11 cellular contexts compared by ENCODE assay signal in genomic region chr7:45919231-45919825, GRCh38. TPM values are rescaled to one million over a fixed set of nuclear protein-coding genes. Genes with fewer than 3 reads are reported as not detected.
DNase-seq lines count a peak whose midpoint lies in the region; ATAC-seq and TF ChIP-seq lines count a peak whose summit lies in the region.
"Had no signal": no experiment of that assay in that cellular context is flagged by ENCODE, and none has a peak within 500 bp of the region (broad histone marks: within the 10 kb centered on the region; RNA-seq: fewer than 3 reads in every experiment).

No MANE protein-coding gene starts in this region.

- WGBS in hepatocyte (ENCODE audit: low lambda C conversion rate, missing lambda C conversion rate): 43% methylated on average over 10 of the region's 10 CpGs

- TF ChIP-seq CTCF in Peyer's patch (IDR thresholded peaks at IDR 0.05): no peak
- TF ChIP-seq CTCF in hepatocyte (IDR thresholded peaks at IDR 0.05; ENCODE audit: poor library complexity): no peak

- H3K9me2 ChIP-seq in hepatocyte (replicated peaks; ENCODE audit: insufficient read depth): no peaks in the 10 kb centered on the region

- H3K27me3 ChIP-seq in Peyer's patch: no peaks in the 10 kb centered on the region
- peaks cover 26% of the 10 kb centered on the region for H3K27me3 ChIP-seq in hepatocyte

- no peak overlapping the region for H3K27ac ChIP-seq in Peyer's patch
- H3K27ac ChIP-seq in hepatocyte: no peak overlapping the region

- H3K79me2 ChIP-seq in hepatocyte: peaks cover 26% of the 10 kb centered on the region

- peaks cover 14% of the 10 kb centered on the region for H4K20me1 ChIP-seq in hepatocyte (ENCODE audit: insufficient read depth, poor library complexity, severe bottlenecking)

- TF ChIP-seq POLR2A in Peyer's patch (IDR thresholded peaks at IDR 0.05): no peak

- H3K9me3 ChIP-seq in Peyer's patch: no peaks in the 10 kb centered on the region
- no peaks in the 10 kb centered on the region for H3K9me3 ChIP-seq in hepatocyte (ENCODE audit: low read depth)

- H3K36me3 ChIP-seq in Peyer's patch (no peaks in the 10 kb centered on the region), hepatocyte (replicated peaks; ENCODE audit: insufficient read depth, low read depth) (no peaks in the 10 kb centered on the region)

- H3K4me1 ChIP-seq in Peyer's patch: peaks cover 0 to 38% (median 4%) of the 10 kb centered on the region in 4 donors
- peaks cover 15% of the 10 kb centered on the region for H3K4me1 ChIP-seq in hepatocyte (ENCODE audit: insufficient read depth)

- peak overlapping the region in 3 of 4 donors; percentile 5 to 62 (median 55) for H3K4me3 ChIP-seq in Peyer's patch
- H3K4me3 ChIP-seq in hepatocyte: peak overlapping the region; percentile 47
- H3K4me3 ChIP-seq in skeletal muscle cell (ENCODE audit: low read depth, low read length): peak overlapping the region; percentile 67

- no peak overlapping the region for H2AFZ ChIP-seq in hepatocyte

- ATAC-seq in GM21529 (IDR thresholded peaks at IDR 0.05; ENCODE audit: unreplicated experiment): no peak
- ATAC-seq: naive thymus-derived CD4-positive, alpha-beta T cell had no signal

- peak; percentile 16 for DNase-seq in ELR (ENCODE audit: low read depth)
- no peak for DNase-seq in Peyer's patch
- DNase-seq in hepatocyte (ENCODE audit: low spot score): no peak
- no peak for DNase-seq in skeletal muscle cell (ENCODE audit: low read depth)
- no peak for DNase-seq in OCI-M1 (lab: John Stamatoyannopoulos, UW)
- no peak for DNase-seq in LoVo (ENCODE audit: low spot score)
- no peak for DNase-seq in GOT3 (lab: John Stamatoyannopoulos, UW)
- DNase-seq: naive thymus-derived CD4-positive, alpha-beta T cell had no signal

- peak overlapping the region; percentile 89 for H3K4me2 ChIP-seq in hepatocyte

RNA-seq across cellular contexts. Expression of gene IGFBP3, which starts 1.7 kb away (rescaled TPM):
- total RNA-seq in Peyer's patch: 10 to 100 TPM; 14.4 to 82.2 (median 35.1) TPM
- total RNA-seq in hepatocyte: 573 and 632 TPM in 2 replicates
- polyA plus RNA-seq in hepatocyte: 268 and 355 TPM in 2 replicates

RNA-seq across cellular contexts. Expression of gene IGFBP1, which starts 31.0 kb away (rescaled TPM):
- total RNA-seq in Peyer's patch (not detected), hepatocyte (20.0 and 20.4 TPM in 2 replicates)
- polyA plus RNA-seq in hepatocyte: 19.6 and 26.3 TPM in 2 replicates
- total RNA-seq: activated naive CD4-positive, alpha-beta T cell treated with anti-CD3 and anti-CD28 coated beads, Interleukin-2, amount 50 U/mL, for 72 hours; naive thymus-derived CD4-positive, alpha-beta T cell had no signal
- polyA plus RNA-seq: naive thymus-derived CD4-positive, alpha-beta T cell had no signal

RNA-seq across cellular contexts. Expression of gene CCDC201, which starts 46.4 kb away (rescaled TPM):
- total RNA-seq in Peyer's patch (not detected), hepatocyte (not detected in 2 replicates)
- not detected in 2 replicates for polyA plus RNA-seq in hepatocyte
- total RNA-seq: activated naive CD4-positive, alpha-beta T cell treated with anti-CD3 and anti-CD28 coated beads, Interleukin-2, amount 50 U/mL, for 72 hours; M059J; naive thymus-derived CD4-positive, alpha-beta T cell had no signal
- polyA plus RNA-seq: naive thymus-derived CD4-positive, alpha-beta T cell had no signal

Comparison
In these comparisons a context has a peak if more than half of its experiments do, and no peak if none do; other contexts are left out.
1. RNA of gene IGFBP1, which starts 31.0 kb away (total RNA-seq): 20.0 to 20.4 TPM in hepatocyte; not detected in Peyer's patch; every median in the first group is over 10 times any median in the second.
2. Peak in every context shown above with its lines, with median percentiles within 50 percentile points of each other: H3K4me3 ChIP-seq.